ENCODE assay signal across 14 cellular contexts in the genomic region with DNA sequence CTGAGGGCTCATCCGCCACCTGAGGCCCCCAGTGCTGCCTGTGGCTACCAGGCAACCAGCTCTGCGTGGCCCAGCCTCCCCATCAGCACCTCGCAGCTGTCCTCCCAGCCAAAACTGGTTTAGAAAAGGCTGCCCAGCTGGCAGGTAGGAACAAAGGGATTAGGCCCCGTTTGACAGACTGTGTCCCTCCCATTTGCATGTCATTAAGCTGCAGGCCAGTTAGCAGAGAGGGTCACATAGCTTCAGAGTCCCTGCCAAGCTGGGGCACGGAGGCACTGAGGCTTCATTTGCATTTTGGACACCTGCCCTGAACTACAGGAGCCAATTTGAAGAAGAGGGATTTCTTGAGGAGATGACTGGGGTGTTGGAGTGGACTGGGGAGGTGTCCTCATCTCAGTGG.
A peak's percentile ranks its signal among the peaks of the same experiment; 100 is the strongest.
DNase-seq lines count a peak whose midpoint lies in the region; ATAC-seq and TF ChIP-seq lines count a peak whose summit lies in the region.
"Had no signal": no experiment of that assay in that cellular context is flagged by ENCODE, and none has a peak within 500 bp of the region (broad histone marks: within the 10 kb centered on the region; RNA-seq: fewer than 3 reads in every experiment).

No MANE protein-coding gene starts in this region.

- peaks cover 6% of the 10 kb centered on the region for H3K9me3 ChIP-seq in WERI-Rb-1 (ENCODE audit: severe bottlenecking)
- H3K9me3 ChIP-seq in right atrium auricular region = peaks cover 0 to 19% of the 10 kb centered on the region in 2 donors

- TF ChIP-seq CTCF in WERI-Rb-1 (IDR thresholded peaks at IDR 0.05; ENCODE audit: low read depth, low read length) = no peak
- TF ChIP-seq CTCF in chondrocyte (IDR thresholded peaks at IDR 0.05) = no peak
- TF ChIP-seq CTCF in right atrium auricular region (IDR thresholded peaks at IDR 0.05) = no peak
- TF ChIP-seq CTCF in Calu3 (IDR thresholded peaks at IDR 0.05; ENCODE audit: unreplicated experiment) = no peak

- no TSS peak for BruUV-seq in Calu3 (replicated peaks; lab: Mats Ljungman, UMichigan)

- H3K9me3 Mint-ChIP-seq in memory B cell (peaks cover 5% of the 10 kb centered on the region), chondrocyte (ENCODE audit: low read depth) (peaks cover 22% of the 10 kb centered on the region), Calu3 (ENCODE audit: low read depth, unreplicated experiment) (peaks cover 9% of the 10 kb centered on the region)

- peaks cover 34% of the 10 kb centered on the region for H3K4me1 Mint-ChIP-seq in memory B cell
- H3K4me1 Mint-ChIP-seq in chondrocyte (ENCODE audit: low read depth) = no peaks in the 10 kb centered on the region
- H3K4me1 Mint-ChIP-seq in Calu3 (ENCODE audit: low read depth, unreplicated experiment) = no peaks in the 10 kb centered on the region

- intact Hi-C loops in Calu3 (cut with micrococcal nuclease; ENCODE audit: unreplicated experiment) = no loop called here

- CTCF ChIA-PET in Calu3 (lab: Charles Lee) = no interaction called here

- no peak for ATAC-seq in memory B cell (ENCODE audit: low read depth)
- ATAC-seq in GM19467 (IDR thresholded peaks at IDR 0.05; ENCODE audit: unreplicated experiment) = no peak

- in situ Hi-C loops in G401 (cut with HindIII; ENCODE audit: low sequenced_read_pairs) = no loop called here

- H3K4me3 Mint-ChIP-seq in memory B cell (peak overlapping the region; percentile 1), chondrocyte (ENCODE audit: unreplicated experiment) (no peak overlapping the region), Calu3 (ENCODE audit: low read depth, unreplicated experiment) (no peak overlapping the region)
- H3K4me3 Mint-ChIP-seq: dendritic cell treated with granulocyte-macrophage colony-stimulating factor and Interleukin-4, amounts not matched to agents 40 ng/mL and 50 ng/mL, for 4 days; mesothelial cell of epicardium had no signal

- peak overlapping the region; percentile 76 for H3K27ac Mint-ChIP-seq in memory B cell
- H3K27ac Mint-ChIP-seq in chondrocyte (ENCODE audit: unreplicated experiment) = no peak overlapping the region
- no peak overlapping the region for H3K27ac Mint-ChIP-seq in Calu3 (ENCODE audit: unreplicated experiment)
- H3K27ac Mint-ChIP-seq: dendritic cell treated with granulocyte-macrophage colony-stimulating factor and Interleukin-4, amounts not matched to agents 40 ng/mL and 50 ng/mL, for 4 days; mesothelial cell of epicardium had no signal

- H3K27me3 Mint-ChIP-seq in memory B cell = no peaks in the 10 kb centered on the region
- H3K27me3 Mint-ChIP-seq in chondrocyte (ENCODE audit: low read depth) = peaks cover 12% of the 10 kb centered on the region
- H3K27me3 Mint-ChIP-seq in Calu3 (ENCODE audit: unreplicated experiment) = peaks cover 98% of the 10 kb centered on the region

- peaks cover 4% of the 10 kb centered on the region for H3K36me3 Mint-ChIP-seq in memory B cell
- H3K36me3 Mint-ChIP-seq in chondrocyte (ENCODE audit: low read depth) = peaks cover 7% of the 10 kb centered on the region
- H3K36me3 Mint-ChIP-seq in Calu3 (ENCODE audit: insufficient read depth, unreplicated experiment) = no peaks in the 10 kb centered on the region

- DNase-seq in G401 (ENCODE audit: low spot score) = peak; percentile 1
- DNase-seq in NCI-H2029 treated with DMSO at 0.1 percent for 48 hours (lab: John Stamatoyannopoulos, UW) = peak; percentile 32
- peak; percentile 78 for DNase-seq in WERI-Rb-1
- DNase-seq in memory B cell (ENCODE audit: low spot score in 2 of 2) = no peak
- no peak for DNase-seq in chondrocyte (ENCODE audit: low spot score)
- no peak for DNase-seq in right atrium auricular region (ENCODE audit: low spot score)
- DNase-seq in Calu3 = no peak
- DNase-seq: activated CD4-positive, CD25-positive, alpha-beta regulatory T cell; DMS79; NCI-H1930; PC-9 had no signal

- H3K4me1 ChIP-seq in right atrium auricular region = no peaks in the 10 kb centered on the region

- H3K27ac ChIP-seq in WERI-Rb-1 = peak overlapping the region; percentile 38; the same call in 1 of the 2 replicates
- H3K27ac ChIP-seq in right atrium auricular region = no peak overlapping the region
- H3K27ac ChIP-seq: PC-9 had no signal

- H3K27me3 ChIP-seq in WERI-Rb-1 (ENCODE audit: insufficient read depth, low read depth, severe bottlenecking) (no peaks in the 10 kb centered on the region), right atrium auricular region (no peaks in the 10 kb centered on the region)

- H3K36me3 ChIP-seq in WERI-Rb-1 (no peaks in the 10 kb centered on the region), right atrium auricular region (no peaks in the 10 kb centered on the region)

- H3K4me3 ChIP-seq in WERI-Rb-1 (ENCODE audit: low read depth, low read length) (no peak overlapping the region), right atrium auricular region (no peak overlapping the region)
- H3K4me3 ChIP-seq: PC-9 had no signal

Comparison
In these comparisons a context has a peak if more than half of its experiments do, and no peak if none do; other contexts are left out.
1. DNase-seq: peak in G401 (single experiment), NCI-H2029 treated with DMSO at 0.1 percent for 48 hours (single experiment) and WERI-Rb-1 (single experiment); none in memory B cell (0 of 2), chondrocyte (single experiment), right atrium auricular region (single experiment) and Calu3 (single experiment).